In the genomic region with DNA sequence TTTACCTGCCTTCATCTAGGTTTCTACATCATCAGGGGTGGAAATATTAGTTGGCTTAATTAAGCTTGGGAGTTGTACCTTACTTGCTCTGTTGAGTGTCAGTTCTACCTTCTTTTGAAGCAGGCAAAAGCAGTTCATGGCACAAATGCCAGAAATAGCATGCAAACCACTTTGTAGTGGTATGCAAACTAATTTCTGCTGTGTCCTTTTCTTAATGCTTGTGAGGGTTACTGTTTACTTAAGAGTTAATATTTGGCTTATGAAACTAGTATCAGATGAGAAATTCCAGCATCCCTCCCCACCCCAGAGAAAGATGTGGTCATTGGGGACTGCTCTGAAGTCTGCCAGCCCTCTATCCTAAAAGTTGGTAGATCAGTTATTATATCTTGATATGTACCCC, we compare ENCODE assay signal across 10 cellular contexts. TPM values are rescaled to one million over a fixed set of nuclear protein-coding genes. Genes with fewer than 3 reads are reported as not detected.
A peak's percentile ranks its signal among the peaks of the same experiment; 100 is the strongest.
DNase-seq lines count a peak whose midpoint lies in the region; ATAC-seq and TF ChIP-seq lines count a peak whose summit lies in the region.
"Had no signal": no experiment of that assay in that cellular context is flagged by ENCODE, and none has a peak within 500 bp of the region (broad histone marks: within the 10 kb centered on the region; RNA-seq: fewer than 3 reads in every experiment).

No MANE protein-coding gene starts in this region.

- no peaks in the 10 kb centered on the region for H3K27me3 ChIP-seq in upper lobe of left lung

- H3K27me3 Mint-ChIP-seq in CD14-positive monocyte (ENCODE audit: low read depth in 3 of 3) = no peaks in the 10 kb centered on the region

- TF ChIP-seq CTCF in upper lobe of left lung (IDR thresholded peaks at IDR 0.05) = no peak
- TF ChIP-seq CTCF in CD14-positive monocyte (IDR thresholded peaks at IDR 0.05) = no peak

- intact Hi-C loops in CD14-positive monocyte (cut with micrococcal nuclease) (no loop called here), posterior cingulate gyrus (cut with DNase I) (no loop called here)

- H3K9me3 ChIP-seq in upper lobe of left lung = no peaks in the 10 kb centered on the region

- peak overlapping the region in 1 of 4 donors; percentile 36 for H3K27ac ChIP-seq in upper lobe of left lung
- H3K27ac ChIP-seq in caudate nucleus (ENCODE audit: low read depth, low read length) = no peak overlapping the region

- no peak overlapping the region for H3K4me3 Mint-ChIP-seq in CD14-positive monocyte

- H3K4me1 ChIP-seq in upper lobe of left lung = peaks cover 34 to 76% (median 41%) of the 10 kb centered on the region in 4 donors

- no peaks in the 10 kb centered on the region for H3K36me3 ChIP-seq in upper lobe of left lung

- TF ChIP-seq EP300 in upper lobe of left lung (IDR thresholded peaks at IDR 0.05) = no peak

- ATAC-seq in GM19043 (IDR thresholded peaks at IDR 0.05; ENCODE audit: low read depth, unreplicated experiment) (peak; percentile 54), HG02759 (IDR thresholded peaks at IDR 0.05; ENCODE audit: unreplicated experiment) (peak; percentile 57), upper lobe of left lung (ENCODE audit: low FRiP score in 2 of 2) (peak; percentile 38 to 77)

- no peak for TF ChIP-seq POLR2A in upper lobe of left lung (IDR thresholded peaks at IDR 0.05)

- DNase-seq in NCI-H526 treated with DMSO at 0.1 percent for 48 hours (lab: John Stamatoyannopoulos, UW) (peak; percentile 55), upper lobe of left lung (no peak), CD14-positive monocyte (ENCODE audit: low spot score) (no peak), caudate nucleus (lab: John Stamatoyannopoulos, UW) (no peak), posterior cingulate gyrus (no peak)
- DNase-seq: activated T-cell treated with anti-CD3 and anti-CD28 coated beads, Interleukin-2, amount 50 U/mL, for 1 hour; COR-L47; Right ventricle myocardium superior had no signal

- H3K4me3 ChIP-seq in upper lobe of left lung = no peak overlapping the region

- H3K9me3 Mint-ChIP-seq in CD14-positive monocyte = no peaks in the 10 kb centered on the region

- no peaks in the 10 kb centered on the region for H3K36me3 Mint-ChIP-seq in CD14-positive monocyte

- peaks cover 40% of the 10 kb centered on the region for H3K4me1 Mint-ChIP-seq in CD14-positive monocyte

- H3K27ac Mint-ChIP-seq in CD14-positive monocyte = no peak overlapping the region

RNA-seq across cellular contexts. Expression of a gene that starts 7.1 kb away (rescaled TPM):
- 100 to 1,000 TPM in 4 of 6 donors, 10 to 100 TPM in 2; 50.3 to 131 (median 114) TPM for total RNA-seq in upper lobe of left lung
- polyA plus RNA-seq in CD14-positive monocyte = 10 to 100 TPM; 11.7 to 12.2 TPM
